ENCODE assay signal across 29 cellular contexts in genomic region chr4:151559595-151559994, GRCh38.
"Had no signal": no experiment of that assay in that cellular context is flagged by ENCODE, and none has a peak within 500 bp of the region (broad histone marks: within the 10 kb centered on the region; RNA-seq: fewer than 3 reads in every experiment).

No MANE protein-coding gene starts in this region.

- FAIRE-seq: colon, endometrium, endothelial cell of umbilical vein, frontal cortex had no signal

- H3K4me1 ChIP-seq: colonic mucosa, esophagus muscularis mucosa, esophagus squamous epithelium, gastroesophageal sphincter, heart left ventricle, heart right ventricle had no signal

- ATAC-seq: effector memory CD8-positive, alpha-beta T cell; esophagus mucosa; foreskin keratinocyte; gastrocnemius medialis; gastroesophageal sphincter; heart left ventricle; heart right ventricle had no signal

- DNase-seq: colonic mucosa; cortex of kidney; dermis blood vessel endothelial cell; dorsolateral prefrontal cortex; effector CD4-positive, alpha-beta T cell; effector CD8-positive, alpha-beta T cell; effector memory CD4-positive, alpha-beta T cell; effector memory CD8-positive, alpha-beta T cell; endodermal cell; erythroblast; esophagus squamous epithelium; foreskin fibroblast; foreskin keratinocyte; foreskin melanocyte; gastrocnemius medialis; glutamatergic neuron; head of caudate nucleus; heart left ventricle; heart right ventricle had no signal

- H3K4me3 Mint-ChIP-seq: dendritic cell treated with granulocyte-macrophage colony-stimulating factor and Interleukin-4, amounts not matched to agents 40 ng/mL and 50 ng/mL, for 4 days; effector memory CD8-positive, alpha-beta T cell; endodermal cell had no signal

- H3K9me3 ChIP-seq: colonic mucosa, esophagus muscularis mucosa, esophagus squamous epithelium, gastrocnemius medialis, gastroesophageal sphincter, heart left ventricle, heart right ventricle had no signal

- H3K27me3 ChIP-seq: colonic mucosa, esophagus muscularis mucosa, esophagus squamous epithelium, foreskin keratinocyte, gastrocnemius medialis, gastroesophageal sphincter, heart left ventricle, heart right ventricle had no signal

- H3K36me3 ChIP-seq: colonic mucosa, esophagus muscularis mucosa, esophagus squamous epithelium, gastrocnemius medialis, gastroesophageal sphincter, heart left ventricle, heart right ventricle had no signal

- H3K27ac Mint-ChIP-seq: dendritic cell treated with granulocyte-macrophage colony-stimulating factor and Interleukin-4, amounts not matched to agents 40 ng/mL and 50 ng/mL, for 4 days; effector memory CD8-positive, alpha-beta T cell; endodermal cell had no signal

- H3K9me3 Mint-ChIP-seq: dendritic cell treated with granulocyte-macrophage colony-stimulating factor and Interleukin-4, amounts not matched to agents 40 ng/mL and 50 ng/mL, for 4 days; effector memory CD8-positive, alpha-beta T cell; endodermal cell had no signal

- H3K27ac ChIP-seq: colonic mucosa, coronary artery, dorsolateral prefrontal cortex, epithelial cell of prostate, esophagus muscularis mucosa, esophagus squamous epithelium, foreskin keratinocyte, gastroesophageal sphincter, heart left ventricle, heart right ventricle had no signal

- H3K4me3 ChIP-seq: colonic mucosa, coronary artery, dorsolateral prefrontal cortex, esophagus muscularis mucosa, esophagus squamous epithelium, gastrocnemius medialis, gastroesophageal sphincter, heart left ventricle, heart right ventricle had no signal
